In the genomic region with DNA sequence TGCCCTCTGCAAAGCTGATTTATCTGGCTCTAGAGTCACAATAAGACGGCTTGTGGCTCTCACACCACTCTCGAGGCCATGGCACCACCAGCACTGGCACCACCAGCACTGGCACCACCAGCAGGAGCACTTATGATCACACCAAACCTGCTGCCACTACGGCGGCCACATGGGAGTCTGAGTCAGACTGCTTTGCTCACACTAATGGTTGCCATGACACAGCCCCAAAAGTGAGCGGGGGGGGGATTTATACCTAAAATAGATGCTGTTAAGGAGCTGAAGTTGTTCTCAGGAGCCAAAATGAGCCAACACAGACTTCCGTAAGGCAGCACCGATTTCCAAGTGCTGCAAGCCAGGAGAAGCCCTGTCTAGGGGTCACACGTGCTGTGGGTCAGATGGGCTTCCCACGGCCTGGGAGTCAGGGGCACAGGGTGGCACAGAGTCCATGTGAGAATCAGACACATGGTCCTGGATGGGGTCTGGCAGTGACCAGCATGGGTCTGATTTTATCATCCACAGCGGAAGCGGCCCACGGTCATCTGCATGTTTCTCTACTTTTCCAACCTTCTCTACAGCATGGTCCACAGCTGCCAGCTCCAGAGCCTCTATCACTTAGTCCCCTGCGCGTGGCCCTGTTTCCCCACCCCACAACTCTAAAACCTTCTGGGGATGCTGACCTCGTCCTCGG, we compare ENCODE assay signal across 1 cellular context.
TF ChIP-seq lines count a peak whose summit lies in the region.

No MANE protein-coding gene starts in this region.

TF ChIP-seq in SK-N-SH, 30 proteins besides CTCF, POLR2A, EP300 and RAD21 (continued from another document):
- TF ChIP-seq GABPA (IDR thresholded peaks at IDR 0.05; ENCODE audit: low read depth) (no peak), MXI1 (IDR thresholded peaks at IDR 0.05; ENCODE audit: low read depth, low read length) (peak; percentile 97), GATA2 (CRISPR knock-in tag; IDR thresholded peaks at IDR 0.05) (peak; percentile 84), FOXJ3 (CRISPR knock-in tag; IDR thresholded peaks at IDR 0.05) (no peak), SIN3A (IDR thresholded peaks at IDR 0.05; ENCODE audit: borderline replicate concordance, low read depth, low read length) (no peak), NFIC (IDR thresholded peaks at IDR 0.05; ENCODE audit: borderline replicate concordance) (no peak), JUND (IDR thresholded peaks at IDR 0.05) (no peak), TAF1 (IDR thresholded peaks at IDR 0.05; ENCODE audit: borderline replicate concordance, low read depth, low read length) (no peak), POLR2AphosphoS5 (IDR thresholded peaks at IDR 0.05; ENCODE audit: low read depth, low read length) (no peak)
- TF ChIP-seq, protein P1, sequence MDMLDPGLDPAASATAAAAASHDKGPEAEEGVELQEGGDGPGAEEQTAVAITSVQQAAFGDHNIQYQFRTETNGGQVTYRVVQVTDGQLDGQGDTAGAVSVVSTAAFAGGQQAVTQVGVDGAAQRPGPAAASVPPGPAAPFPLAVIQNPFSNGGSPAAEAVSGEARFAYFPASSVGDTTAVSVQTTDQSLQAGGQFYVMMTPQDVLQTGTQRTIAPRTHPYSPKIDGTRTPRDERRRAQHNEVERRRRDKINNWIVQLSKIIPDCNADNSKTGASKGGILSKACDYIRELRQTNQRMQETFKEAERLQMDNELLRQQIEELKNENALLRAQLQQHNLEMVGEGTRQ (IDR thresholded peaks at IDR 0.05; ENCODE audit: borderline replicate concordance, low read depth, low read length) = no peak
- TF ChIP-seq, protein P2, sequence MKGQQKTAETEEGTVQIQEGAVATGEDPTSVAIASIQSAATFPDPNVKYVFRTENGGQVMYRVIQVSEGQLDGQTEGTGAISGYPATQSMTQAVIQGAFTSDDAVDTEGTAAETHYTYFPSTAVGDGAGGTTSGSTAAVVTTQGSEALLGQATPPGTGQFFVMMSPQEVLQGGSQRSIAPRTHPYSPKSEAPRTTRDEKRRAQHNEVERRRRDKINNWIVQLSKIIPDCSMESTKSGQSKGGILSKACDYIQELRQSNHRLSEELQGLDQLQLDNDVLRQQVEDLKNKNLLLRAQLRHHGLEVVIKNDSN (IDR thresholded peaks at IDR 0.05; ENCODE audit: borderline replicate concordance, low read depth) = no peak
- TF ChIP-seq, protein P3, sequence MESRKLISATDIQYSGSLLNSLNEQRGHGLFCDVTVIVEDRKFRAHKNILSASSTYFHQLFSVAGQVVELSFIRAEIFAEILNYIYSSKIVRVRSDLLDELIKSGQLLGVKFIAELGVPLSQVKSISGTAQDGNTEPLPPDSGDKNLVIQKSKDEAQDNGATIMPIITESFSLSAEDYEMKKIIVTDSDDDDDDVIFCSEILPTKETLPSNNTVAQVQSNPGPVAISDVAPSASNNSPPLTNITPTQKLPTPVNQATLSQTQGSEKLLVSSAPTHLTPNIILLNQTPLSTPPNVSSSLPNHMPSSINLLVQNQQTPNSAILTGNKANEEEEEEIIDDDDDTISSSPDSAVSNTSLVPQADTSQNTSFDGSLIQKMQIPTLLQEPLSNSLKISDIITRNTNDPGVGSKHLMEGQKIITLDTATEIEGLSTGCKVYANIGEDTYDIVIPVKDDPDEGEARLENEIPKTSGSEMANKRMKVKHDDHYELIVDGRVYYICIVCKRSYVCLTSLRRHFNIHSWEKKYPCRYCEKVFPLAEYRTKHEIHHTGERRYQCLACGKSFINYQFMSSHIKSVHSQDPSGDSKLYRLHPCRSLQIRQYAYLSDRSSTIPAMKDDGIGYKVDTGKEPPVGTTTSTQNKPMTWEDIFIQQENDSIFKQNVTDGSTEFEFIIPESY (IDR thresholded peaks at IDR 0.05; ENCODE audit: borderline replicate concordance, low read depth) = no peak
